In genomic region chr9:133147412-133148271, GRCh38 we compare ENCODE assay signal across 1 cellular context.
A peak's percentile ranks its signal among the peaks of the same experiment; 100 is the strongest.
TF ChIP-seq lines count a peak whose summit lies in the region.

No MANE protein-coding gene starts in this region.

TF ChIP-seq in HepG2, 621 proteins besides CTCF, POLR2A, EP300 and RAD21 (continued from another document and continues in another):
- TF ChIP-seq HNF1A (IDR thresholded peaks at IDR 0.05; ENCODE audit: low read depth) (no peak), HNF1A (CRISPR knock-in tag; IDR thresholded peaks at IDR 0.05; ENCODE audit: borderline replicate concordance) (no peak), ZSCAN31 (CRISPR knock-in tag; IDR thresholded peaks at IDR 0.05; ENCODE audit: low read depth) (no peak), KAT7 (CRISPR knock-in tag; IDR thresholded peaks at IDR 0.05; ENCODE audit: borderline replicate concordance) (no peak), ZNF251 (CRISPR knock-in tag; IDR thresholded peaks at IDR 0.05) (no peak), ZNF318 (CRISPR knock-in tag; IDR thresholded peaks at IDR 0.05) (no peak), ZNF12 (CRISPR knock-in tag; IDR thresholded peaks at IDR 0.05) (no peak), ZBTB4 (CRISPR knock-in tag; IDR thresholded peaks at IDR 0.05; ENCODE audit: borderline replicate concordance) (no peak), ZNF850 (CRISPR knock-in tag; conservative IDR thresholded peaks at IDR 0.05) (no peak), MAZ (IDR thresholded peaks at IDR 0.05; ENCODE audit: borderline replicate concordance, low read depth, low read length) (no peak), MAZ (CRISPR knock-in tag; IDR thresholded peaks at IDR 0.05; ENCODE audit: low read depth) (0 out of 2 replicates have a peak, but pooled peaks have one; percentile 19), ZNF230 (CRISPR knock-in tag; IDR thresholded peaks at IDR 0.05) (no peak), ZBTB7A (CRISPR knock-in tag; IDR thresholded peaks at IDR 0.05) (no peak), ZNF713 (CRISPR knock-in tag; IDR thresholded peaks at IDR 0.05) (no peak), ZNF446 (CRISPR knock-in tag; IDR thresholded peaks at IDR 0.05) (no peak), ZMYM2 (CRISPR knock-in tag; IDR thresholded peaks at IDR 0.05) (no peak), ZHX1 (CRISPR knock-in tag; IDR thresholded peaks at IDR 0.05; ENCODE audit: low read depth) (no peak), SIX1 (CRISPR knock-in tag; IDR thresholded peaks at IDR 0.05; ENCODE audit: borderline replicate concordance) (no peak), ZNF737 (CRISPR knock-in tag; IDR thresholded peaks at IDR 0.05; ENCODE audit: borderline replicate concordance) (no peak), CHCHD3 (CRISPR knock-in tag; IDR thresholded peaks at IDR 0.05) (no peak), XBP1 (CRISPR knock-in tag; IDR thresholded peaks at IDR 0.05) (no peak), LCORL (IDR thresholded peaks at IDR 0.05) (no peak), LCORL (CRISPR knock-in tag; IDR thresholded peaks at IDR 0.05) (no peak), ZNF280B (CRISPR knock-in tag; IDR thresholded peaks at IDR 0.05; ENCODE audit: borderline replicate concordance) (no peak), JARID2 (CRISPR knock-in tag; IDR thresholded peaks at IDR 0.05; ENCODE audit: insufficient replicate concordance) (no peak), JDP2 (CRISPR knock-in tag; IDR thresholded peaks at IDR 0.05; ENCODE audit: borderline replicate concordance) (no peak), ZNF10 (CRISPR knock-in tag; IDR thresholded peaks at IDR 0.05; ENCODE audit: borderline replicate concordance, low read depth) (no peak), SKI (IDR thresholded peaks at IDR 0.05; ENCODE audit: partially characterized antibody) (no peak), SP2 (CRISPR knock-in tag; IDR thresholded peaks at IDR 0.05) (no peak), ZNF552 (CRISPR knock-in tag; IDR thresholded peaks at IDR 0.05; ENCODE audit: borderline replicate concordance) (no peak), TP53 (CRISPR knock-in tag; conservative IDR thresholded peaks at IDR 0.05) (no peak), ZNF784 (CRISPR knock-in tag; IDR thresholded peaks at IDR 0.05; ENCODE audit: borderline replicate concordance) (no peak), STAT6 (CRISPR knock-in tag; IDR thresholded peaks at IDR 0.05; ENCODE audit: borderline replicate concordance) (no peak), ZNF44 (CRISPR knock-in tag; IDR thresholded peaks at IDR 0.05) (no peak)
